ENCODE assay signal across 13 cellular contexts in the genomic region with DNA sequence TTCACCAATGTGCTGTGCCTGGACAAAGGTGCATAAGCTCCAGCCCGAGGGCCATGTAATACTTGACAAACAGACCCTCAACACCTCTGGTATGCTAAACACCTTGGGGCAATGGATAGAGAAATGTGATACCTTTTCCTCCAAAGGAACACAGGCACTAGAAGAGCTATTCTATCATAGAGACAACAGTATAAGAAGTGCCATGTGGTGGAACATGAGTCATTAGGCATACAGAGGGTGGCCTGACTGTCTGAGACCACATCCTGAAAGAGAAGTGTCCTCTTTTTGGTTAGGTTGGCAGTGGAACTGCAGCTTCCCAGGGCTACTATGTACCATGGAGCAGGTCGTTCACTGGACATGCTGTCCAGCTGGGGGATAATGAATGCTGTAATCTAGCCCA.
DNase-seq lines count a peak whose midpoint lies in the region; ATAC-seq and TF ChIP-seq lines count a peak whose summit lies in the region.
"Had no signal": no experiment of that assay in that cellular context is flagged by ENCODE, and none has a peak within 500 bp of the region (broad histone marks: within the 10 kb centered on the region; RNA-seq: fewer than 3 reads in every experiment).

No MANE protein-coding gene starts in this region.

- no peak for TF ChIP-seq CTCF in epithelial cell of esophagus (IDR thresholded peaks at IDR 0.05; ENCODE audit: insufficient read depth, low read depth, low read length, missing control alignments)

- DNase-seq in DMS53 (lab: John Stamatoyannopoulos, UW) (peak; percentile 86), epithelial cell of esophagus (ENCODE audit: low read depth) (peak; percentile 73), D341Med (ENCODE audit: low spot score) (no peak), RPMI8226 (no peak), kidney glomerular epithelial cell (lab: John Stamatoyannopoulos, UW) (no peak), NCI-H1417 treated with DMSO at 0.1 percent for 48 hours (lab: John Stamatoyannopoulos, UW) (no peak)
- DNase-seq: activated CD8-positive, alpha-beta memory T cell treated with anti-CD3 and anti-CD28 coated beads for 24 hours; KBM-7; left ventricle myocardium inferior; stimulated activated CD4-positive, alpha-beta T cell treated with anti-CD3 and anti-CD28 coated beads, Interleukin-12 subunit alpha, Interleukin-12 subunit beta, amount 100 ng/mL, for 4 hours had no signal

- ATAC-seq in GM19463 (IDR thresholded peaks at IDR 0.05; ENCODE audit: unreplicated experiment) (peak; percentile 72), HG03520 (IDR thresholded peaks at IDR 0.05; ENCODE audit: unreplicated experiment) (peak; percentile 61)

- H3K4me3 ChIP-seq in epithelial cell of esophagus (ENCODE audit: low read length), result no peak overlapping the region
- H3K4me3 ChIP-seq: BLaER1 treated with 17β-estradiol and CSF1 and Interleukin-3, amounts not matched to agents 10 nM and 100 nM; left ventricle myocardium inferior had no signal

Comparison
In these comparisons a context has a peak if more than half of its experiments do, and no peak if none do; other contexts are left out.
1. DNase-seq: peak in DMS53 (single experiment) and epithelial cell of esophagus (single experiment); none in D341Med (single experiment), RPMI8226 (single experiment), kidney glomerular epithelial cell (single experiment) and NCI-H1417 treated with DMSO at 0.1 percent for 48 hours (single experiment).